8 cellular contexts compared by ENCODE assay signal in the genomic region with DNA sequence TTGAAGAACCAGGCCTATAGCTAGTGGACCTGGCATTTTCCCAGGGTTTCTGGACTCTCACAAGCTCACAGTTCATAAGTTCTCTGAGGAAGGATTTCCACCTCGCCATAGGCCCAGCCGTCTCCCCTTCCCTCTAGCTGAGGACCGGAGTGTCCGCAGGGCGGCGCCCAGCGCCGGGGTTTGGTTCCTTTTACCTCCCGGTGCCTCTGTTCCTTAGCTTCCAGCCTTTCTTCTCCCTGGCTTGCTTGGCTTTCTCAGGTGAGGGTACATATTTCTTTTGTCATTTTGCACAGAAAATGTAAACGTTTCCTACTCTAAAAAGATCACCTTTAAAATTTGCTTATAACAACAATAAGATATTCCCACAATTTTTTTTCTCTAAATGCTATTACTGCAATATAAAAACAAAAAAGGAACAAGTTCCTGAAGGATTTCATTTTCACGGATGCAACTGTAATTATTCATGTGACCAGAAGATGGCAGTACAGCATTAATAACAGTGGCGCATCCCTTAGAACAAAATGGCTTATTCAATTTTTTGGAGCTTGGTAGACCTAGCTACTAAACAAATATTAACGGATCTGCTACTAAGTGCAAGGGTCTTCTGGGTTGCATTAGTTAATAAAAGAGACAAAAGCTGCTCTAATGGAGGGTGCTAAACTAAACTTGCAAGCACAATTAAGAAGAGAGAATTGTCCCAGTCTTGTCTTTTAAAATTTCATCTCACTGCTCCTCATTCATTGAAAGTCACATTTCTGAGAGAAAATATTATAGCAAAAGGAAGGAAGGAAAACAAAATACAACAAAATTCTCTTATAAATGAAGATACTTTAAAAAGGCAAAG.
DNase-seq lines count a peak whose midpoint lies in the region; ATAC-seq and TF ChIP-seq lines count a peak whose summit lies in the region.

No MANE protein-coding gene starts in this region.

- no peak overlapping the region for H3K4me3 ChIP-seq in ovary

- TF ChIP-seq POLR2A in ovary (IDR thresholded peaks at IDR 0.05) = no peak

- 2 to 6% (median 2%) methylated on average over 13 of the region's 13 CpGs for WGBS in ovary, 3 donors

- no peak for TF ChIP-seq EP300 in ovary (IDR thresholded peaks at IDR 0.05)

- H3K36me3 ChIP-seq in ovary = no peaks in the 10 kb centered on the region

- no peaks in the 10 kb centered on the region for H3K27me3 ChIP-seq in ovary

- intact Hi-C loops in ovary (cut with DNase I) = no loop called here

- H3K27ac ChIP-seq in ovary = no peak overlapping the region

- DNase-seq in DMS79 (lab: John Stamatoyannopoulos, UW) = peak; percentile 49
- peak; percentile 59 for DNase-seq in NAMALWA (ENCODE audit: low spot score)
- peak; percentile 66 for DNase-seq in SW480 (ENCODE audit: low spot score)
- DNase-seq in fibroblast of the conjunctiva (ENCODE audit: low read depth) = peak; percentile 44
- peak in 1 of 5 donors; percentile 14 for DNase-seq in ovary
- DNase-seq in activated gamma-delta T cell treated with Interleukin-2 at 50 U/mL for 16 hours = no peak

- no peaks in the 10 kb centered on the region for H3K9me3 ChIP-seq in ovary

- TF ChIP-seq CTCF in ovary (IDR thresholded peaks at IDR 0.05) = peak; percentile 30 to 62 (median 53)

- H3K4me1 ChIP-seq in ovary (ENCODE audit: insufficient read depth) = no peaks in the 10 kb centered on the region

- ATAC-seq in GM21528 (IDR thresholded peaks at IDR 0.05; ENCODE audit: low FRiP score, unreplicated experiment) = peak; percentile 64
- ATAC-seq in GM18498 (IDR thresholded peaks at IDR 0.05; ENCODE audit: unreplicated experiment) = no peak
